Comparison of ENCODE assay signal across 1 cellular context in genomic region chr1:3773572-3774502, GRCh38.
TF ChIP-seq lines count a peak whose summit lies in the region.

No MANE protein-coding gene starts in this region.

TF ChIP-seq in K562, 482 proteins besides CTCF, POLR2A, EP300 and RAD21 (continued from another document and continues in another):
- TF ChIP-seq MTF1 (CRISPR knock-in tag; IDR thresholded peaks at IDR 0.05; ENCODE audit: borderline replicate concordance) (no peak), MYNN (IDR thresholded peaks at IDR 0.05) (no peak), MYNN (CRISPR knock-in tag; IDR thresholded peaks at IDR 0.05) (no peak), MCM5 (IDR thresholded peaks at IDR 0.05; ENCODE audit: low read depth) (no peak), TFE3 (CRISPR knock-in tag; IDR thresholded peaks at IDR 0.05) (no peak), ZNF134 (CRISPR knock-in tag; conservative IDR thresholded peaks at IDR 0.05) (no peak; the same call in 1 of the 2 replicates), TFAP4 (CRISPR knock-in tag; IDR thresholded peaks at IDR 0.05; ENCODE audit: borderline replicate concordance) (peak; percentile 70; the same call in 1 of the 2 replicates), HMG20A (CRISPR knock-in tag; conservative IDR thresholded peaks at IDR 0.05) (no peak), CHD1 (IDR thresholded peaks at IDR 0.05; ENCODE audit: low read length) (peak; percentile 64), BCLAF1 (IDR thresholded peaks at IDR 0.05; ENCODE audit: borderline replicate concordance in 1 of 2, control insufficient read depth in 1 of 2, low read depth in 2 of 2, low read length in 1 of 2) (no peak), IRF2 (CRISPR knock-in tag; IDR thresholded peaks at IDR 0.05) (no peak), RB1 (IDR thresholded peaks at IDR 0.05; ENCODE audit: low read depth) (0 out of 2 replicates have a peak, but pooled peaks have one; percentile 31), BRF2 (IDR thresholded peaks at IDR 0.05; ENCODE audit: borderline replicate concordance, insufficient read depth, insufficient read length) (no peak), ZNF764 (CRISPR knock-in tag; IDR thresholded peaks at IDR 0.05; ENCODE audit: low read depth) (no peak), ZNF449 (CRISPR knock-in tag; IDR thresholded peaks at IDR 0.05) (no peak), ZNF717 (CRISPR knock-in tag; IDR thresholded peaks at IDR 0.05) (no peak), STAT5A (IDR thresholded peaks at IDR 0.05; ENCODE audit: borderline replicate concordance, low read length) (no peak), TEAD1 (CRISPR knock-in tag; IDR thresholded peaks at IDR 0.05) (no peak), ZKSCAN3 (CRISPR knock-in tag; IDR thresholded peaks at IDR 0.05) (no peak), GATA2 (CRISPR knock-in tag; IDR thresholded peaks at IDR 0.05) (no peak), ZNF124 (CRISPR knock-in tag; IDR thresholded peaks at IDR 0.05) (no peak), RBBP5 (IDR thresholded peaks at IDR 0.05; ENCODE audit: borderline replicate concordance, insufficient read depth, low read length, poor library complexity, severe bottlenecking) (peak; percentile 30), PCBP1 (IDR thresholded peaks at IDR 0.05; ENCODE audit: low read depth, low read length, poor library complexity, severe bottlenecking) (no peak), TCF7 (IDR thresholded peaks at IDR 0.05; ENCODE audit: borderline replicate concordance) (no peak), ILF3 (IDR thresholded peaks at IDR 0.05; ENCODE audit: borderline replicate concordance) (no peak), RBM22 (IDR thresholded peaks at IDR 0.05; ENCODE audit: low read depth, low read length, poor library complexity, severe bottlenecking) (no peak), PHF21A (IDR thresholded peaks at IDR 0.05; ENCODE audit: borderline replicate concordance, low read depth) (no peak), MEIS2 (IDR thresholded peaks at IDR 0.05; ENCODE audit: partially characterized antibody) (no peak), XRCC4 (IDR thresholded peaks at IDR 0.05; ENCODE audit: extremely low read depth, insufficient read depth, insufficient read length) (no peak), ZFP30 (CRISPR knock-in tag; IDR thresholded peaks at IDR 0.05; ENCODE audit: borderline replicate concordance) (no peak), MLLT1 (IDR thresholded peaks at IDR 0.05) (no peak), E2F6 (IDR thresholded peaks at IDR 0.05; ENCODE audit: borderline replicate concordance in 1 of 2, extremely low read depth in 1 of 2, insufficient read depth in 1 of 2, insufficient read length in 1 of 2, low read depth in 1 of 2, low read length in 1 of 2, poor library complexity in 1 of 2, severe bottlenecking in 1 of 2) (peak in 1 of 2 experiments; percentile 15), ZNF561 (CRISPR knock-in tag; conservative IDR thresholded peaks at IDR 0.05) (no peak), ZBED1 (IDR thresholded peaks at IDR 0.05) (0 out of 2 replicates have a peak, but pooled peaks have one; percentile 45), ZNF512 (tag; IDR thresholded peaks at IDR 0.05) (no peak), CSDE1 (IDR thresholded peaks at IDR 0.05) (no peak), ZNF551 (CRISPR knock-in tag; IDR thresholded peaks at IDR 0.05) (no peak), GATAD2B (IDR thresholded peaks at IDR 0.05; ENCODE audit: borderline replicate concordance) (no peak), DMBX1 (CRISPR knock-in tag; IDR thresholded peaks at IDR 0.05; ENCODE audit: borderline replicate concordance) (0 out of 2 replicates have a peak, but pooled peaks have one; percentile 36), PURB (CRISPR knock-in tag; IDR thresholded peaks at IDR 0.05; ENCODE audit: low read depth) (no peak), ZNF263 (CRISPR knock-in tag; IDR thresholded peaks at IDR 0.05; ENCODE audit: borderline replicate concordance) (0 out of 2 replicates have a peak, but pooled peaks have one; percentile 44), NFIX (CRISPR knock-in tag; IDR thresholded peaks at IDR 0.05; ENCODE audit: low read depth) (no peak), ZSCAN32 (CRISPR knock-in tag; IDR thresholded peaks at IDR 0.05) (no peak), ZBTB17 (CRISPR knock-in tag; IDR thresholded peaks at IDR 0.05) (peak; percentile 3; the same call in 1 of the 2 replicates), HNRNPLL (IDR thresholded peaks at IDR 0.05; ENCODE audit: low read depth, low read length, poor library complexity, severe bottlenecking) (peak; percentile 39), RBM15 (IDR thresholded peaks at IDR 0.05; ENCODE audit: insufficient read depth, low read length) (no peak), ZNF224 (CRISPR knock-in tag; IDR thresholded peaks at IDR 0.05) (no peak), NR2C1 (IDR thresholded peaks at IDR 0.05) (peak; percentile 75), NR2C1 (tag; IDR thresholded peaks at IDR 0.05) (peak; percentile 70), ARHGAP35 (IDR thresholded peaks at IDR 0.05; ENCODE audit: partially characterized antibody) (no peak), NCOR1 (IDR thresholded peaks at IDR 0.05) (no peak), ARNT (IDR thresholded peaks at IDR 0.05) (no peak)
